In genomic region chr9:129701054-129701453, GRCh38 we compare ENCODE assay signal across 16 cellular contexts. TPM values are rescaled to one million over a fixed set of nuclear protein-coding genes. Genes with fewer than 3 reads are reported as not detected.
A peak's percentile ranks its signal among the peaks of the same experiment; 100 is the strongest.
DNase-seq lines count a peak whose midpoint lies in the region; ATAC-seq, FAIRE-seq and TF ChIP-seq lines count a peak whose summit lies in the region.
"Had no signal": no experiment of that assay in that cellular context is flagged by ENCODE, and none has a peak within 500 bp of the region (broad histone marks: within the 10 kb centered on the region; RNA-seq: fewer than 3 reads in every experiment).

No MANE protein-coding gene starts in this region.

- intact Hi-C loops in K562 (cut with micrococcal nuclease): no loop called here

- no peak for TF ChIP-seq EP300 in K562 (IDR thresholded peaks at IDR 0.05; ENCODE audit: low read length)

- ATAC-seq in K562 (no peak; the same call in 2 of the 3 replicates), thoracic aorta (ENCODE audit: insufficient number of reproducible peaks, low FRiP score, low read depth) (no peak), GM18519 (IDR thresholded peaks at IDR 0.05; ENCODE audit: low FRiP score, unreplicated experiment) (no peak), HG02678 (IDR thresholded peaks at IDR 0.05; ENCODE audit: unreplicated experiment) (no peak)
- ATAC-seq: A549 had no signal

- no peaks in the 10 kb centered on the region for H3K9me2 ChIP-seq in hepatocyte (replicated peaks; ENCODE audit: insufficient read depth)

- H2AFZ ChIP-seq in K562 (ENCODE audit: low read depth, low read length): no peak overlapping the region
- H2AFZ ChIP-seq in hepatocyte: no peak overlapping the region

- TF ChIP-seq POLR2A in K562 (conservative IDR thresholded peaks at IDR 0.05): no peak

- H3K9me3 ChIP-seq in K562 (replicated peaks; ENCODE audit: control insufficient read depth, insufficient read depth, low read depth, low read length): no peaks in the 10 kb centered on the region
- H3K9me3 ChIP-seq in hepatocyte (ENCODE audit: low read depth): no peaks in the 10 kb centered on the region
- H3K9me3 ChIP-seq in thoracic aorta: no peaks in the 10 kb centered on the region
- H3K9me3 ChIP-seq: A549; BLaER1 treated with 17β-estradiol and CSF1 and Interleukin-3, amounts not matched to agents 10 nM and 100 nM had no signal

- in situ Hi-C loops in K562 (cut with MboI): no loop called here

- peaks cover 69% of the 10 kb centered on the region for H3K4me1 Mint-ChIP-seq in HFFc6 (ENCODE audit: low read depth)

- H3K27ac Mint-ChIP-seq in HFFc6: peak overlapping the region; percentile 59; the same call in 1 of the 2 replicates
- H3K27ac Mint-ChIP-seq: CD4-positive, CD25-positive, alpha-beta regulatory T cell had no signal

- H3K36me3 ChIP-seq in K562 (ENCODE audit: control insufficient read depth, insufficient read depth, low read length): no peaks in the 10 kb centered on the region
- no peaks in the 10 kb centered on the region for H3K36me3 ChIP-seq in hepatocyte (replicated peaks; ENCODE audit: insufficient read depth, low read depth)
- no peaks in the 10 kb centered on the region for H3K36me3 ChIP-seq in thoracic aorta
- H3K36me3 ChIP-seq: BLaER1 treated with 17β-estradiol and CSF1 and Interleukin-3, amounts not matched to agents 10 nM and 100 nM had no signal

- POLR2A ChIA-PET in K562 (lab: Yijun Ruan, JAX): interaction anchor here (0.7 kb wide), 1 partner anchor 519 kb away, joined by 3 read pairs; no protein-coding TSS in a partner anchor

- peaks cover 4% of the 10 kb centered on the region; the same call in 1 of the 2 replicates for H3K27me3 Mint-ChIP-seq in HFFc6 (ENCODE audit: insufficient read depth)

- TF ChIP-seq CTCF in HFFc6 (IDR thresholded peaks at IDR 0.05) (no peak), K562 (IDR thresholded peaks at IDR 0.05 in 2 of 3, conservative IDR thresholded peaks at IDR 0.05 in 1 of 3; ENCODE audit: insufficient read depth in 2 of 3, low read depth in 1 of 3, low read length in 3 of 3) (no peak), hepatocyte (IDR thresholded peaks at IDR 0.05; ENCODE audit: poor library complexity) (no peak), thoracic aorta (IDR thresholded peaks at IDR 0.05) (no peak)

- H3K9me3 Mint-ChIP-seq in HFFc6: no peaks in the 10 kb centered on the region
- H3K9me3 Mint-ChIP-seq: CD4-positive, CD25-positive, alpha-beta regulatory T cell; H9 had no signal

- H3K4me3 ChIP-seq in K562 (no peak overlapping the region), hepatocyte (no peak overlapping the region), thoracic aorta (no peak overlapping the region)
- H3K4me3 ChIP-seq: A549; BLaER1 treated with 17β-estradiol and CSF1 and Interleukin-3, amounts not matched to agents 10 nM and 100 nM had no signal

- H4K20me1 ChIP-seq in K562 (replicated peaks; ENCODE audit: control insufficient read depth, insufficient read depth, low read length) (no peaks in the 10 kb centered on the region), hepatocyte (ENCODE audit: insufficient read depth, poor library complexity, severe bottlenecking) (no peaks in the 10 kb centered on the region)

- 7% methylated on average over 11 of the region's 11 CpGs for WGBS in K562 (ENCODE audit: insufficient coverage, low coverage, missing lambda C conversion rate)
- 80% methylated on average over 11 of the region's 11 CpGs for WGBS in hepatocyte (ENCODE audit: low lambda C conversion rate, missing lambda C conversion rate)

- no peaks in the 10 kb centered on the region for H3K9me1 ChIP-seq in K562 (ENCODE audit: control insufficient read depth, insufficient read depth, low read length)

- CTCF ChIA-PET in K562 (lab: Yijun Ruan, JAX; ENCODE audit: low intra/inter-chr PET ratio): no interaction called here

- H3K4me1 ChIP-seq in K562 (replicated peaks in 1 of 2; ENCODE audit: control insufficient read depth in 2 of 2, insufficient read depth in 2 of 2, low read length in 2 of 2) (peaks cover 0 to 20% of the 10 kb centered on the region in 2 experiments; a peak in 2 of 5 replicates), hepatocyte (ENCODE audit: insufficient read depth) (peaks cover 42% of the 10 kb centered on the region), thoracic aorta (ENCODE audit: control insufficient read depth in 1 of 2, low read depth in 2 of 2) (peaks cover 32 to 70% of the 10 kb centered on the region in 2 donors)

- H3K36me3 Mint-ChIP-seq in HFFc6 (ENCODE audit: low read depth): peaks cover 14% of the 10 kb centered on the region
- H3K36me3 Mint-ChIP-seq: CD4-positive, CD25-positive, alpha-beta regulatory T cell had no signal

- H3K9ac ChIP-seq in K562 (ENCODE audit: insufficient read depth in 1 of 2, low read depth in 2 of 2, low read length in 2 of 2): no peak overlapping the region
- H3K9ac ChIP-seq: BLaER1 treated with 17β-estradiol and CSF1 and Interleukin-3, amounts not matched to agents 10 nM and 100 nM had no signal

- H3K27me3 ChIP-seq in K562 (ENCODE audit: control insufficient read depth in 2 of 2, insufficient read depth in 2 of 2, low read length in 2 of 2) (peaks cover 58 to 79% of the 10 kb centered on the region in 2 experiments), hepatocyte (peaks cover 27% of the 10 kb centered on the region), thoracic aorta (replicated peaks; ENCODE audit: insufficient read depth) (no peaks in the 10 kb centered on the region)

- DNase-seq in HFFc6: no peak
- no peak for DNase-seq in K562 (ENCODE audit: extremely low read depth in 1 of 4, low spot score in 3 of 4)
- no peak for DNase-seq in hepatocyte (ENCODE audit: low spot score)
- DNase-seq in thoracic aorta (ENCODE audit: low spot score): no peak
- no peak for DNase-seq in iPS-NIHi11 (ENCODE audit: low spot score)
- DNase-seq in kidney tubule cell (ENCODE audit: low spot score): no peak
- DNase-seq: CD4-positive, CD25-positive, alpha-beta regulatory T cell; DMS53; GF-D8; H9; Kasumi-1 had no signal

- H3K4me2 ChIP-seq in K562 (ENCODE audit: insufficient read depth, low read length) (no peak overlapping the region), hepatocyte (no peak overlapping the region)
- H3K4me2 ChIP-seq: A549; BLaER1 treated with 17β-estradiol and CSF1 and Interleukin-3, amounts not matched to agents 10 nM and 100 nM had no signal

- peak; percentile 23 for FAIRE-seq in K562 (lab: Jason Lieb, UNC)
- FAIRE-seq: A549 had no signal

- H3K4me3 Mint-ChIP-seq in HFFc6: no peak overlapping the region
- H3K4me3 Mint-ChIP-seq: CD4-positive, CD25-positive, alpha-beta regulatory T cell; H9 had no signal

- H3K79me2 ChIP-seq in K562 (ENCODE audit: control insufficient read depth, insufficient read depth, low read length) (no peaks in the 10 kb centered on the region), hepatocyte (peaks cover 10% of the 10 kb centered on the region)

- no peak overlapping the region for H3K27ac ChIP-seq in K562 (ENCODE audit: extremely low read depth, low read depth, low read length)
- H3K27ac ChIP-seq in hepatocyte: peak overlapping the region; percentile 88
- H3K27ac ChIP-seq in thoracic aorta: peak overlapping the region; percentile 65 to 98
- H3K27ac ChIP-seq: A549; BLaER1 treated with 17β-estradiol and CSF1 and Interleukin-3, amounts not matched to agents 10 nM and 100 nM had no signal

- no peak for TF ChIP-seq RAD21 in K562 (CRISPR knock-in tag; conservative IDR thresholded peaks at IDR 0.05 in 1 of 2, IDR thresholded peaks at IDR 0.05 in 1 of 2)

- BruUV-seq in K562 (replicated peaks; lab: Mats Ljungman, UMichigan): no TSS peak

RNA-seq across cellular contexts. Expression of gene PRRX2, which starts 35.6 kb away (rescaled TPM):
- total RNA-seq in HFFc6 (2021; fragmentation: NEBNext Ultra II Directional; extraction: Animal tissue kit (Norgen Biotek cat#: 25700)): 100 to 1,000 TPM in 4 of 6 experiments, 10 to 100 TPM in 2; 34.0 to 113 (median 102) TPM
- total RNA-seq in K562 (2011; cell fraction: chromatin; rRNA removed; ENCODE audit: low replicate concordance): not detected in 2 replicates
- total RNA-seq in K562 (2011; cell fraction: nucleolus; rRNA removed): not detected in 2 replicates
- not detected in 2 replicates for total RNA-seq in K562 (2011; cell fraction: nucleoplasm; rRNA removed)
- total RNA-seq in K562 (2014; rRNA removed) (not detected in 2 replicates), K562 (2014; rRNA removed; fragmentation: Illumina TruSeq; extraction: Trizol) (not detected in 2 replicates), K562 (2015; rRNA removed; fragmentation: Illumina TruSeq; extraction: Trizol) (not detected in 2 replicates), K562 (2021) (not detected in 2 replicates), hepatocyte (5.7 and 9.7 TPM in 2 replicates), thoracic aorta (10 to 100 TPM; 42.0 to 66.1 TPM)
- polyA plus RNA-seq in K562 (2011; rRNA removed) (not detected in 2 replicates), K562 (2014; fragmentation: Illumina TruSeq; extraction: Trizol) (not detected in 2 replicates), K562 (2014; fragmentation: Nextera tagmentation; extraction: Ambion mirVana) (not detected), K562 (2014; rRNA removed) (0.21 TPM in 1 of 2 replicates, not detected in the other), hepatocyte (14.0 and 23.0 TPM in 2 replicates)
- 0.18 TPM in 1 of 2 replicates, not detected in the other for polyA plus RNA-seq in K562 (2011; cell fraction: cytosol; rRNA removed)
- polyA plus RNA-seq in K562 (2011; cell fraction: nucleus; rRNA removed): 0.13 TPM in 1 of 2 replicates, not detected in the other
- polyA plus RNA-seq in K562 (2012): not detected in 2 replicates
- not detected in 2 replicates for polyA minus RNA-seq in K562 (2011; rRNA and poly(A)+ RNA removed)
- polyA minus RNA-seq in K562 (2011; cell fraction: cytosol; rRNA and poly(A)+ RNA removed): not detected in 2 replicates
- polyA minus RNA-seq in K562 (2011; cell fraction: nucleus; rRNA and poly(A)+ RNA removed): not detected in 2 replicates
- total RNA-seq: CD4-positive, CD25-positive, alpha-beta regulatory T cell; HT1080 had no signal
- polyA plus RNA-seq: CD4-positive, CD25-positive, alpha-beta regulatory T cell had no signal

RNA-seq across cellular contexts. Expression of gene PTGES, which starts 51.8 kb away (rescaled TPM):
- total RNA-seq in HFFc6 (2021; fragmentation: NEBNext Ultra II Directional; extraction: Animal tissue kit (Norgen Biotek cat#: 25700)): 10 to 100 TPM; 11.3 to 29.6 (median 26.0) TPM
- 0.28 TPM in 1 of 2 replicates, not detected in the other for total RNA-seq in K562 (2011; cell fraction: chromatin; rRNA removed; ENCODE audit: low replicate concordance)
- not detected in 2 replicates for total RNA-seq in K562 (2011; cell fraction: nucleolus; rRNA removed)
- total RNA-seq in K562 (2011; cell fraction: nucleoplasm; rRNA removed): 0.22 TPM in 1 of 2 replicates, not detected in the other
- total RNA-seq in K562 (2014; rRNA removed) (0.08 TPM in 1 of 2 replicates, not detected in the other), K562 (2014; rRNA removed; fragmentation: Illumina TruSeq; extraction: Trizol) (not detected in 2 replicates), K562 (2015; rRNA removed; fragmentation: Illumina TruSeq; extraction: Trizol) (not detected in 2 replicates), K562 (2021) (not detected in 2 replicates), hepatocyte (17.1 and 26.4 TPM in 2 replicates), thoracic aorta (1 to 10 TPM; 1.7 to 2.2 TPM)
- polyA plus RNA-seq in K562 (2011; rRNA removed) (0.05 and 0.13 TPM in 2 replicates), K562 (2014; fragmentation: Illumina TruSeq; extraction: Trizol) (0.11 TPM in 1 of 2 replicates, not detected in the other), K562 (2014; fragmentation: Nextera tagmentation; extraction: Ambion mirVana) (not detected), K562 (2014; rRNA removed) (not detected in 2 replicates), hepatocyte (94.9 and 103 TPM in 2 replicates)
- polyA plus RNA-seq in K562 (2011; cell fraction: cytosol; rRNA removed): 0.21 and 0.25 TPM in 2 replicates
- polyA plus RNA-seq in K562 (2011; cell fraction: nucleus; rRNA removed): 0.07 TPM in 1 of 2 replicates, not detected in the other
- 0.10 and 0.30 TPM in 2 replicates for polyA plus RNA-seq in K562 (2012)
- polyA minus RNA-seq in K562 (2011; rRNA and poly(A)+ RNA removed): 0.09 and 0.18 TPM in 2 replicates
- polyA minus RNA-seq in K562 (2011; cell fraction: cytosol; rRNA and poly(A)+ RNA removed): 0.76 and 1.2 TPM in 2 replicates
- 0.33 and 0.40 TPM in 2 replicates for polyA minus RNA-seq in K562 (2011; cell fraction: nucleus; rRNA and poly(A)+ RNA removed)
- total RNA-seq: CD4-positive, CD25-positive, alpha-beta regulatory T cell had no signal

RNA-seq across cellular contexts. Expression of gene ASB6, which starts 59.1 kb away (rescaled TPM):
- total RNA-seq in HFFc6 (2021; fragmentation: NEBNext Ultra II Directional; extraction: Animal tissue kit (Norgen Biotek cat#: 25700)): 10 to 100 TPM; 28.9 to 33.1 (median 30.6) TPM
- 8.0 and 24.6 TPM in 2 replicates for total RNA-seq in K562 (2011; cell fraction: chromatin; rRNA removed; ENCODE audit: low replicate concordance)
- total RNA-seq in K562 (2011; cell fraction: nucleolus; rRNA removed): 20.2 and 20.4 TPM in 2 replicates
- 10.2 and 12.6 TPM in 2 replicates for total RNA-seq in K562 (2011; cell fraction: nucleoplasm; rRNA removed)
- total RNA-seq in K562 (2014; rRNA removed): 12.4 and 15.8 TPM in 2 replicates
- 4.1 and 4.9 TPM in 2 replicates for total RNA-seq in K562 (2014; rRNA removed; fragmentation: Illumina TruSeq; extraction: Trizol)
- 8.6 TPM in 2 replicates for total RNA-seq in K562 (2015; rRNA removed; fragmentation: Illumina TruSeq; extraction: Trizol)
- 17.1 and 17.3 TPM in 2 replicates for total RNA-seq in K562 (2021)
- 11.3 and 13.1 TPM in 2 replicates for polyA plus RNA-seq in K562 (2011; rRNA removed)
- polyA plus RNA-seq in K562 (2011; cell fraction: cytosol; rRNA removed): 10.5 and 18.2 TPM in 2 replicates
- 26.0 and 42.0 TPM in 2 replicates for polyA plus RNA-seq in K562 (2011; cell fraction: nucleus; rRNA removed)
- polyA plus RNA-seq in K562 (2012): 11.4 and 12.4 TPM in 2 replicates
- 12.8 and 13.1 TPM in 2 replicates for polyA plus RNA-seq in K562 (2014; fragmentation: Illumina TruSeq; extraction: Trizol)
- polyA plus RNA-seq in K562 (2014; fragmentation: Nextera tagmentation; extraction: Ambion mirVana): 1 to 10 TPM in 1 of 2 experiments, under 1 TPM in 1; 0.92 to 1.1 TPM
- 17.8 and 19.5 TPM in 2 replicates for polyA plus RNA-seq in K562 (2014; rRNA removed)
- polyA minus RNA-seq in K562 (2011; rRNA and poly(A)+ RNA removed): 3.6 and 4.9 TPM in 2 replicates
- polyA minus RNA-seq in K562 (2011; cell fraction: cytosol; rRNA and poly(A)+ RNA removed): 5.0 and 6.1 TPM in 2 replicates
- polyA minus RNA-seq in K562 (2011; cell fraction: nucleus; rRNA and poly(A)+ RNA removed): 7.3 and 9.0 TPM in 2 replicates
- total RNA-seq in hepatocyte: 10.5 and 14.2 TPM in 2 replicates
- polyA plus RNA-seq in hepatocyte: 10.7 and 15.5 TPM in 2 replicates
- 10 to 100 TPM; 23.0 to 31.0 TPM for total RNA-seq in thoracic aorta
